10 cellular contexts compared by ENCODE assay signal in genomic region chr7:149321978-149322541, GRCh38.
DNase-seq lines count a peak whose midpoint lies in the region; ATAC-seq and TF ChIP-seq lines count a peak whose summit lies in the region.
"Had no signal": no experiment of that assay in that cellular context is flagged by ENCODE, and none has a peak within 500 bp of the region (broad histone marks: within the 10 kb centered on the region; RNA-seq: fewer than 3 reads in every experiment).

No MANE protein-coding gene starts in this region.

- BruUV-seq in IMR-90 (replicated peaks; lab: Mats Ljungman, UMichigan), result no TSS peak

- dilution Hi-C loops in IMR-90 (cut with HindIII; ENCODE audit: low sequenced_read_pairs, unreplicated experiment), result no loop called here

- H3K4me2 ChIP-seq in IMR-90 (ENCODE audit: low read depth, low read length) (peak overlapping the region; percentile 85), mesenchymal stem cell (ENCODE audit: low read length, poor library complexity, severe bottlenecking) (no peak overlapping the region)

- peak overlapping the region in 1 of 2 experiments; percentile 52 for H2BK12ac ChIP-seq in mesenchymal stem cell (ENCODE audit: low read length in 2 of 2)

- no peak overlapping the region for H3K4ac ChIP-seq in IMR-90 (ENCODE audit: low read depth, low read length)
- H3K4ac ChIP-seq in mesenchymal stem cell (ENCODE audit: low read depth in 1 of 2, low read length in 2 of 2), result no peak overlapping the region

- in situ Hi-C loops in IMR-90 (cut with MboI; ENCODE audit: low sequenced_read_pairs) (no loop called here), astrocyte of the cerebellum (cut with HindIII; ENCODE audit: low sequenced_read_pairs) (no loop called here)

- CTCF ChIA-PET in AG04450 (lab: Charles Lee), result interaction anchor here (1.5 to 4.1 kb wide), 2 partner anchors 12 to 101 kb away, joined by 5 to 34 read pairs; no protein-coding TSS in a partner anchor
- CTCF ChIA-PET in IMR-90 (lab: Yijun Ruan, JAX), result interaction anchor here (0.7 to 2.2 kb wide), 4 partner anchors 9 to 256 kb away, joined by 3 to 12 read pairs (median 4); no protein-coding TSS in a partner anchor

- H3K23ac ChIP-seq in IMR-90 (ENCODE audit: low read depth, low read length), result no peak overlapping the region
- H3K23ac ChIP-seq in mesenchymal stem cell (ENCODE audit: low read length in 2 of 2), result no peak overlapping the region

- H2BK20ac ChIP-seq in IMR-90 (ENCODE audit: low read depth, low read length), result no peak overlapping the region

- no peaks in the 10 kb centered on the region for H3K9me1 ChIP-seq in IMR-90 (ENCODE audit: insufficient read depth, low read length)

- H3K14ac ChIP-seq in IMR-90 (replicated peaks; ENCODE audit: low read depth, low read length) (no peak overlapping the region; the same call in 1 of the 2 replicates), mesenchymal stem cell (ENCODE audit: low read length in 2 of 2) (peak overlapping the region in 1 of 2 experiments; percentile 48)

- no peak overlapping the region for H4K91ac ChIP-seq in IMR-90 (ENCODE audit: insufficient read depth, low read depth, low read length)
- H4K91ac ChIP-seq in mesenchymal stem cell (ENCODE audit: low read length), result no peak overlapping the region

- peak overlapping the region in 1 of 2 experiments; percentile 4; a peak in 1 of 4 replicates for H4K8ac ChIP-seq in IMR-90 (ENCODE audit: low read depth in 2 of 2, low read length in 2 of 2)
- peak overlapping the region; percentile 19 for H4K8ac ChIP-seq in mesenchymal stem cell (ENCODE audit: low read length)

- H3K79me1 ChIP-seq in IMR-90 (ENCODE audit: low read depth in 1 of 2, low read length in 2 of 2), result no peaks in the 10 kb centered on the region
- no peaks in the 10 kb centered on the region for H3K79me1 ChIP-seq in mesenchymal stem cell (replicated peaks; ENCODE audit: low read length, poor library complexity, severe bottlenecking)

- no peak for TF ChIP-seq POLR2A in IMR-90 (IDR thresholded peaks at IDR 0.05; ENCODE audit: low read depth, low read length)

- H3K4me3 ChIP-seq in AG04450 (ENCODE audit: low read depth, low read length) (peak overlapping the region; percentile 42), IMR-90 (ENCODE audit: insufficient read depth, low read depth, low read length) (peak overlapping the region; percentile 34; the same call in 1 of the 2 replicates), astrocyte of the cerebellum (ENCODE audit: low read depth, low read length) (peak overlapping the region; percentile 16), mesenchymal stem cell (ENCODE audit: insufficient read depth in 1 of 2, low read depth in 1 of 2, low read length in 2 of 2) (peak overlapping the region in 1 of 2 experiments; percentile 81)

- H3K9ac ChIP-seq in IMR-90 (ENCODE audit: low read depth, low read length) (peak overlapping the region; percentile 21; the same call in 1 of the 2 replicates), mesenchymal stem cell (ENCODE audit: low read length) (peak overlapping the region; percentile 84)
- H3K9ac ChIP-seq: parathyroid adenoma had no signal

- H3K18ac ChIP-seq in IMR-90 (ENCODE audit: low read depth, low read length), result no peak overlapping the region; the same call in 1 of the 2 replicates
- H3K18ac ChIP-seq in mesenchymal stem cell (ENCODE audit: low read depth in 1 of 2, low read length in 2 of 2), result peak overlapping the region in 1 of 2 experiments; percentile 38

- H2AK9ac ChIP-seq in IMR-90 (replicated peaks; ENCODE audit: low read depth, low read length, poor library complexity), result no peak overlapping the region

- POLR2A ChIA-PET in AG04450 (lab: Yijun Ruan, JAX), result interaction anchor here (1.0 kb wide), 1 partner anchor 60 kb away, joined by 3 read pairs; the partner anchor contains the start of gene ZNF783
- POLR2A ChIA-PET in IMR-90 (lab: Charles Lee; ENCODE audit: unreplicated experiment), result no interaction called here

- H3K27me3 ChIP-seq in AG04450 (ENCODE audit: control insufficient read depth, insufficient read depth, low read length) (peaks cover 2% of the 10 kb centered on the region), IMR-90 (ENCODE audit: control insufficient read depth, insufficient read depth, low read length) (peaks cover 6% of the 10 kb centered on the region), mesenchymal stem cell (ENCODE audit: control insufficient read depth in 1 of 2, insufficient read depth in 1 of 2, low read length in 2 of 2) (peaks cover 14% of the 10 kb centered on the region in 2 experiments)

- TF ChIP-seq CTCF in AG04450 (IDR thresholded peaks at IDR 0.05; ENCODE audit: low read depth, low read length) (no peak), IMR-90 (conservative IDR thresholded peaks at IDR 0.05; ENCODE audit: low read depth, low read length) (no peak), astrocyte of the cerebellum (IDR thresholded peaks at IDR 0.05; ENCODE audit: low read depth, low read length, missing control alignments) (no peak)

- H3K56ac ChIP-seq in IMR-90 (ENCODE audit: extremely low read depth, insufficient read depth, low read length), result no peak overlapping the region

- DNase-seq in AG04450 (ENCODE audit: low read depth, low spot score) (no peak), IMR-90 (peak; percentile 21), astrocyte of the cerebellum (ENCODE audit: low read depth) (no peak), mesenchymal stem cell (peak; percentile 43), GDM1 (lab: John Stamatoyannopoulos, UW) (no peak), inferior parietal cortex (ENCODE audit: extremely low spot score) (no peak), DMS79 (lab: John Stamatoyannopoulos, UW) (no peak)
- DNase-seq: NCI-H146 had no signal

- H2BK5ac ChIP-seq in IMR-90 (ENCODE audit: low read depth, low read length, poor library complexity, severe bottlenecking) (no peak overlapping the region), mesenchymal stem cell (ENCODE audit: low read depth, low read length, poor library complexity, severe bottlenecking) (no peak overlapping the region)

- peak overlapping the region; percentile 67; the same call in 1 of the 2 replicates for H2BK120ac ChIP-seq in IMR-90 (ENCODE audit: low read depth, low read length)
- no peak overlapping the region for H2BK120ac ChIP-seq in mesenchymal stem cell (ENCODE audit: low read depth, low read length)

- peak overlapping the region; percentile 34 for H4K5ac ChIP-seq in IMR-90 (ENCODE audit: low read depth, low read length)

- H3K36me3 ChIP-seq in IMR-90 (ENCODE audit: control insufficient read depth, insufficient read depth, low read length), result no peaks in the 10 kb centered on the region
- no peaks in the 10 kb centered on the region for H3K36me3 ChIP-seq in mesenchymal stem cell (ENCODE audit: control insufficient read depth in 1 of 2, insufficient read depth in 2 of 2, low read depth in 1 of 2, low read length in 2 of 2)

- H2AK5ac ChIP-seq in IMR-90 (ENCODE audit: low read depth, low read length), result no peak overlapping the region
- no peak overlapping the region for H2AK5ac ChIP-seq in mesenchymal stem cell (ENCODE audit: low read length, severe bottlenecking)

- intact Hi-C loops in IMR-90 (cut with micrococcal nuclease), result loop anchor here (10.0 kb wide), 1 partner anchor 53 kb away; no protein-coding TSS in a partner anchor

- H3K9me3 ChIP-seq in AG04450 (ENCODE audit: control insufficient read depth, insufficient read depth, low read length) (no peaks in the 10 kb centered on the region), IMR-90 (ENCODE audit: control insufficient read depth, insufficient read depth, low read length) (no peaks in the 10 kb centered on the region), mesenchymal stem cell (ENCODE audit: control insufficient read depth, low read length) (no peaks in the 10 kb centered on the region)

- H3K4me1 ChIP-seq in IMR-90 (ENCODE audit: control insufficient read depth, insufficient read depth, low read length) (no peaks in the 10 kb centered on the region), mesenchymal stem cell (ENCODE audit: control insufficient read depth, insufficient read depth, low read depth, low read length) (peaks cover 1% of the 10 kb centered on the region)
- H3K4me1 ChIP-seq: parathyroid adenoma had no signal

- H2BK15ac ChIP-seq in IMR-90 (ENCODE audit: low read depth, low read length) (no peak overlapping the region), mesenchymal stem cell (ENCODE audit: low read depth, poor library complexity, severe bottlenecking) (no peak overlapping the region)

- no peak for TF ChIP-seq RAD21 in IMR-90 (IDR thresholded peaks at IDR 0.05; ENCODE audit: low read length)

- ATAC-seq in IMR-90 (ENCODE audit: low read depth) (peak; percentile 64), HG03442 (IDR thresholded peaks at IDR 0.05; ENCODE audit: unreplicated experiment) (no peak)

- H3K27ac ChIP-seq in AG04450 (ENCODE audit: low read depth, low read length) (no peak overlapping the region), IMR-90 (ENCODE audit: insufficient read depth, low read length) (peak overlapping the region; percentile 9; the same call in 1 of the 2 replicates), mesenchymal stem cell (ENCODE audit: low read length, poor library complexity, severe bottlenecking) (no peak overlapping the region)
- H3K27ac ChIP-seq: parathyroid adenoma had no signal

- H4K20me1 ChIP-seq in IMR-90 (ENCODE audit: insufficient read depth, low read length), result no peaks in the 10 kb centered on the region

- WGBS in IMR-90 (ENCODE audit: extremely low coverage in 2 of 2, insufficient read length in 1 of 2), 2 experiments, result 100% methylated on average over 1 of the region's 5 CpGs; no CpG with 5 or more reads in 1 of the 2 experiments
- WGBS in mesenchymal stem cell, result 62% methylated on average over 4 of the region's 5 CpGs

- H2AFZ ChIP-seq in IMR-90 (replicated peaks; ENCODE audit: low read length, poor library complexity), result peak overlapping the region; percentile 81
- peak overlapping the region; percentile 24 for H2AFZ ChIP-seq in mesenchymal stem cell (ENCODE audit: low read depth, low read length)
- H2AFZ ChIP-seq: parathyroid adenoma had no signal

TF ChIP-seq in IMR-90, 13 proteins besides CTCF, POLR2A, EP300 and RAD21 (continues in another document):
- no peak for TF ChIP-seq USF2 (IDR thresholded peaks at IDR 0.05; ENCODE audit: low read depth, low read length)
- TF ChIP-seq MAZ (IDR thresholded peaks at IDR 0.05; ENCODE audit: borderline replicate concordance, low read depth, low read length), result no peak
- TF ChIP-seq RCOR1 (IDR thresholded peaks at IDR 0.05; ENCODE audit: insufficient replicate concordance, low read length), result no peak
- TF ChIP-seq BHLHE40 (IDR thresholded peaks at IDR 0.05; ENCODE audit: low read depth, low read length), result no peak
- no peak for TF ChIP-seq CEBPB (IDR thresholded peaks at IDR 0.05; ENCODE audit: low read depth, low read length)
- no peak for TF ChIP-seq NFE2L2 (IDR thresholded peaks at IDR 0.05; ENCODE audit: low read depth, low read length)
- no peak for TF ChIP-seq MXI1 (IDR thresholded peaks at IDR 0.05; ENCODE audit: borderline replicate concordance, low read depth, low read length)

Comparison
In these comparisons a context has a peak if more than half of its experiments do, and no peak if none do; other contexts are left out.
1. DNase-seq: peak in IMR-90 (single experiment) and mesenchymal stem cell (single experiment); none in AG04450 (single experiment), astrocyte of the cerebellum (single experiment), GDM1 (single experiment), inferior parietal cortex (single experiment) and DMS79 (single experiment).